In genomic region chr16:12157510-12158093, GRCh38 we compare ENCODE assay signal across 18 cellular contexts.
DNase-seq lines count a peak whose midpoint lies in the region; TF ChIP-seq lines count a peak whose summit lies in the region.
"Had no signal": no experiment of that assay in that cellular context is flagged by ENCODE, and none has a peak within 500 bp of the region (broad histone marks: within the 10 kb centered on the region; RNA-seq: fewer than 3 reads in every experiment).

No MANE protein-coding gene starts in this region.

- no peak for TF ChIP-seq CTCF in HEK293 (tag by site-specific recombination; IDR thresholded peaks at IDR 0.05)
- TF ChIP-seq CTCF in foreskin fibroblast (IDR thresholded peaks at IDR 0.05; ENCODE audit: low read depth, low read length) = no peak
- TF ChIP-seq CTCF in ovary (IDR thresholded peaks at IDR 0.05) = no peak

- DNase-seq in A172 (ENCODE audit: low spot score) = peak; percentile 46
- peak; percentile 42 for DNase-seq in adipocyte (ENCODE audit: low read depth)
- peak; percentile 60 to 74 for DNase-seq in foreskin fibroblast
- DNase-seq in DMS153 treated with DMSO at 0.1 percent for 48 hours (lab: John Stamatoyannopoulos, UW; ENCODE audit: unreplicated experiment) = no peak
- DNase-seq in AML-193 (lab: John Stamatoyannopoulos, UW) = no peak
- no peak for DNase-seq in ovary
- no peak for DNase-seq in middle frontal gyrus (ENCODE audit: extremely low spot score, low spot score)
- DNase-seq: 8988T; activated CD4-positive, alpha-beta T cell treated with anti-CD3 and anti-CD28 coated beads for 36 hours; activated naive CD4-positive, alpha-beta T cell treated with anti-CD3 and anti-CD28 coated beads, Interleukin-2, amount 50 U/mL, for 16 hours; central memory CD4-positive, alpha-beta T cell; COR-L47; hippocampal formation; MV-4-11; NCI-H774; psoas muscle; T-helper 17 cell had no signal

- intact Hi-C loops in ovary (cut with DNase I) = no loop called here

- WGBS in ovary, 3 donors = 70 to 74% (median 70%) methylated on average over 9 of the region's 9 CpGs

- no peak for TF ChIP-seq EP300 in ovary (IDR thresholded peaks at IDR 0.05)

- no peaks in the 10 kb centered on the region for H3K36me3 ChIP-seq in HEK293 (ENCODE audit: control insufficient read depth in 2 of 2, insufficient read depth in 1 of 2, low read length in 2 of 2)
- H3K36me3 ChIP-seq in adipocyte (ENCODE audit: control insufficient read depth, insufficient read depth, low read length, severe bottlenecking) = no peaks in the 10 kb centered on the region
- no peaks in the 10 kb centered on the region for H3K36me3 ChIP-seq in ovary

- CTCF ChIA-PET in HEK293 (lab: Yijun Ruan, JAX) = no interaction called here

- H3K27me3 ChIP-seq in adipocyte (replicated peaks; ENCODE audit: control insufficient read depth, insufficient read depth, low read length) (no peaks in the 10 kb centered on the region), ovary (no peaks in the 10 kb centered on the region)

- POLR2A ChIA-PET in HEK293 (lab: Yijun Ruan, JAX) = interaction anchor here (0.6 kb wide), 1 partner anchor 15 kb away, joined by 3 read pairs; no protein-coding TSS in a partner anchor

- TF ChIP-seq POLR2A in ovary (IDR thresholded peaks at IDR 0.05) = no peak

- H3K9me3 ChIP-seq in HEK293 (ENCODE audit: control insufficient read depth, insufficient read depth, low read depth, low read length) = no peaks in the 10 kb centered on the region
- H3K9me3 ChIP-seq in adipocyte (ENCODE audit: control insufficient read depth, low read length) = no peaks in the 10 kb centered on the region
- no peaks in the 10 kb centered on the region for H3K9me3 ChIP-seq in ovary
- H3K9me3 ChIP-seq: psoas muscle had no signal

- H3K27ac ChIP-seq in HEK293 (ENCODE audit: extremely low read depth, low read depth, low read length) (no peak overlapping the region), ovary (no peak overlapping the region)
- H3K27ac ChIP-seq: psoas muscle had no signal

- H3K4me1 ChIP-seq in HEK293 (ENCODE audit: control insufficient read depth, insufficient read depth, low read length) = no peaks in the 10 kb centered on the region
- peaks cover 28% of the 10 kb centered on the region for H3K4me1 ChIP-seq in adipocyte (ENCODE audit: control insufficient read depth, insufficient read depth, low read length)
- peaks cover 20% of the 10 kb centered on the region for H3K4me1 ChIP-seq in ovary (ENCODE audit: insufficient read depth)
- H3K4me1 ChIP-seq: psoas muscle had no signal

- peak overlapping the region; percentile 23 for H3K9ac ChIP-seq in adipocyte (ENCODE audit: low read length)

- H3K4me3 ChIP-seq in HEK293 (ENCODE audit: low read depth, low read length) = no peak overlapping the region
- H3K4me3 ChIP-seq in adipocyte (ENCODE audit: low read length) = no peak overlapping the region
- H3K4me3 ChIP-seq in foreskin fibroblast (ENCODE audit: low read depth in 1 of 2, low read length in 2 of 2) = no peak overlapping the region
- H3K4me3 ChIP-seq in ovary = no peak overlapping the region
- H3K4me3 ChIP-seq: psoas muscle had no signal

TF ChIP-seq in HEK293, 187 proteins besides CTCF, POLR2A, EP300 and RAD21:
- no peak for TF ChIP-seq ZNF23 (tag by site-specific recombination; IDR thresholded peaks at IDR 0.05; ENCODE audit: borderline replicate concordance)
- TF ChIP-seq ZNF132 (tag by site-specific recombination; IDR thresholded peaks at IDR 0.05; ENCODE audit: borderline replicate concordance) = no peak
- no peak for TF ChIP-seq ZNF280D (tag by site-specific recombination; IDR thresholded peaks at IDR 0.05)
- peak; percentile 47 for TF ChIP-seq ZNF623 (tag by site-specific recombination; IDR thresholded peaks at IDR 0.05)

Comparison
In these comparisons a context has a peak if more than half of its experiments do, and no peak if none do; other contexts are left out.
1. DNase-seq: peak in A172 (single experiment), adipocyte (single experiment) and foreskin fibroblast (2 of 2); none in DMS153 treated with DMSO at 0.1 percent for 48 hours (single experiment), AML-193 (0 of 2), ovary (0 of 5) and middle frontal gyrus (single experiment).